In the genomic region with DNA sequence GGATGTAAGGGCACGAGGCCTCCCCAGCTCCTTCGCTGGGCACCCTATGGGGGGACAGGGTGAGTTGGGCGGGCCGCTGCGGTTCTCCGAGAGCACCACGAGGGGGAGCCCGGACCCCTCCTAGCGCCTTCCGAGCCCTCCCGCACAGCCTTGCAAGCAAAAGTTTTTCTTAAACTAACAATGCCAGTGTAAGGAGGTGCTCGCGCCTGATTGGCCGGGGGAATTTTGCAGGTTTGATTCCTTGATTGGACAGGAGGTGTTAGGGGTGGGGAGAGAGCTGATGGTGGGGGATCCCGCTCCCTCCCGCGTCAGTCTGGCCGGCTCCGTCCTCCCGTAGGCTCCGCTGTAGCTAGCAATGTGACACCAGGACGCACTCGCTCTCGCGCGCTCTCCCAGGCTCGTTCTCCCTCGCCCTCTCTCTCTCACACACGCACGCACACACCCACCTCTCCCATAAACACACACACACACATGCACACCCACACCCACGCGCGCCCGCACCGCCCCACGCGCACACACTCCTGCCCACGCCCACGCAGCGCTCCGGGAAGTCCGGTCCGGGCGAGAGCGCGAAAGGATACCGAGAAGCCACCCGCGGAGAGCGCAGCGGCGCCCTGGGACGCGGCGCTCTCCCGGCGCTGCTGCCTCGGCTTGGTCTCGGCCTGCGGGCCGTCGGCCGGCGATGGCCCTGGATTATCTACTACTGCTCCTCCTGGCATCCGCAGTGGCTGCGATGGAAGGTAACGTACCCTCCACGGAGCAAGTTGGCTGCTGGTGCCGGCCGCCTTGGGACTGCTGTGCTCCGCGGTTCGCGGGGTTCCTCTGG, we compare ENCODE assay signal across 8 cellular contexts. TPM values are rescaled to one million over a fixed set of nuclear protein-coding genes. Genes with fewer than 3 reads are reported as not detected.
A peak's percentile ranks its signal among the peaks of the same experiment; 100 is the strongest.
DNase-seq lines count a peak whose midpoint lies in the region; ATAC-seq and TF ChIP-seq lines count a peak whose summit lies in the region.

EPHB1 (plus strand) TSS at position 311 of the 826 bp plus-strand sequence.

- TF ChIP-seq POLR2A in Raji (IDR thresholded peaks at IDR 0.05; ENCODE audit: insufficient read depth, low read depth, low read length), result peak; percentile 59

- H3K27me3 ChIP-seq in HAP-1 (ENCODE audit: low read depth) (peaks cover 39% of the 10 kb centered on the region), osteoblast (ENCODE audit: insufficient read depth, low read length) (peaks cover 26% of the 10 kb centered on the region)

- DNase-seq in GM10266 (ENCODE audit: extremely low spot score), result peak; percentile 81
- DNase-seq in HAP-1 (ENCODE audit: low spot score in 2 of 2), result peak; percentile 92 to 95
- DNase-seq in LNCaP clone FGC (ENCODE audit: low read depth), result peak; percentile 41
- DNase-seq in activated naive CD4-positive, alpha-beta T cell treated with anti-CD3 and anti-CD28 coated beads, Interleukin-2, amount 50 U/mL, for 72 hours (ENCODE audit: low spot score in 2 of 2), result peak in 1 of 2 donors; percentile 78
- DNase-seq in head of caudate nucleus, result peak; percentile 80 to 96 (median 89)
- DNase-seq in osteoblast (ENCODE audit: insufficient read length, low spot score, missing footprints), result peak; percentile 97

- in situ Hi-C loops in HAP-1 (cut with MboI; ENCODE audit: low sequenced_read_pairs), result loop anchor here (10.0 to 25.0 kb wide), 3 partner anchors 720 to 1242 kb away; no protein-coding TSS in a partner anchor

- H3K4me1 ChIP-seq in HAP-1 (no peaks in the 10 kb centered on the region), osteoblast (ENCODE audit: insufficient read depth, low read length) (peaks cover 12% of the 10 kb centered on the region), urinary bladder (ENCODE audit: insufficient read depth) (no peaks in the 10 kb centered on the region)

- no peaks in the 10 kb centered on the region for H3K36me3 Mint-ChIP-seq in activated naive CD4-positive, alpha-beta T cell treated with anti-CD3 and anti-CD28 coated beads, Interleukin-2, amount 50 U/mL, for 72 hours

- H4K20me1 ChIP-seq in osteoblast (ENCODE audit: insufficient read depth, low read length), result peaks cover 2% of the 10 kb centered on the region

- H2AFZ ChIP-seq in osteoblast (ENCODE audit: low read length), result peak within 1 kb of the TSS; percentile 84

- H3K9me3 ChIP-seq in HAP-1 (no peaks in the 10 kb centered on the region), osteoblast (ENCODE audit: low read depth, low read length) (no peaks in the 10 kb centered on the region)

- peak; percentile 87 for TF ChIP-seq CTCF in GM10266 (IDR thresholded peaks at IDR 0.05; ENCODE audit: control insufficient read depth, insufficient read depth, low read depth, missing control alignments)
- peak; percentile 80 for TF ChIP-seq CTCF in LNCaP clone FGC (IDR thresholded peaks at IDR 0.05; ENCODE audit: control insufficient read depth, extremely low read depth, insufficient read depth)
- peak; percentile 84 for TF ChIP-seq CTCF in osteoblast (IDR thresholded peaks at IDR 0.05; ENCODE audit: extremely low read depth, low read depth, low read length)

- H3K27ac ChIP-seq in osteoblast (ENCODE audit: low read depth, low read length), result no peak within 1 kb of the TSS
- H3K27ac ChIP-seq in urinary bladder (ENCODE audit: low read depth), result no peak within 1 kb of the TSS

- intact Hi-C loops in head of caudate nucleus (cut with DNase I), result loop anchor here (10.0 kb wide), 2 partner anchors 140 to 710 kb away; no protein-coding TSS in a partner anchor

- peak within 1 kb of the TSS; percentile 92 for H3K4me2 ChIP-seq in osteoblast (ENCODE audit: insufficient read depth, low read length)

- H3K4me3 ChIP-seq in HAP-1 (peak within 1 kb of the TSS; percentile 38), LNCaP clone FGC (ENCODE audit: low read depth, low read length) (peak within 1 kb of the TSS; percentile 15; the same call in 1 of the 2 replicates), osteoblast (ENCODE audit: insufficient read depth, low read length) (peak within 1 kb of the TSS; percentile 75), urinary bladder (ENCODE audit: low read depth, low read length) (peak within 1 kb of the TSS; percentile 32)

- H3K36me3 ChIP-seq in HAP-1 (replicated peaks) (no peaks in the 10 kb centered on the region), osteoblast (ENCODE audit: insufficient read depth, low read length) (no peaks in the 10 kb centered on the region), urinary bladder (ENCODE audit: insufficient read depth) (no peaks in the 10 kb centered on the region)

- under 1% methylated on average over 74 of the region's 74 CpGs for WGBS in urinary bladder

- H3K79me2 ChIP-seq in osteoblast (ENCODE audit: insufficient read depth, low read length), result no peaks in the 10 kb centered on the region

- no peaks in the 10 kb centered on the region for H3K9me3 Mint-ChIP-seq in activated naive CD4-positive, alpha-beta T cell treated with anti-CD3 and anti-CD28 coated beads, Interleukin-2, amount 50 U/mL, for 72 hours

- ATAC-seq in activated naive CD4-positive, alpha-beta T cell treated with anti-CD3 and anti-CD28 coated beads, Interleukin-2, amount 50 U/mL, for 72 hours, result peak; percentile 82 to 87

- H3K27ac Mint-ChIP-seq in activated naive CD4-positive, alpha-beta T cell treated with anti-CD3 and anti-CD28 coated beads, Interleukin-2, amount 50 U/mL, for 72 hours, result peak within 1 kb of the TSS in 1 of 2 donors; percentile 29

RNA-seq across cellular contexts. Expression of gene EPHB1, which starts in this region (rescaled TPM):
- total RNA-seq in activated naive CD4-positive, alpha-beta T cell treated with anti-CD3 and anti-CD28 coated beads, Interleukin-2, amount 50 U/mL, for 72 hours, result under 1 TPM in 1 of 2 donors, not detected in 1; 0.60 TPM
- total RNA-seq in osteoblast (0.36 and 1.5 TPM in 2 replicates), urinary bladder (1.6 TPM)
- polyA plus RNA-seq in urinary bladder, result 0.67 TPM

Comparison
In these comparisons a context has a peak if more than half of its experiments do, and no peak if none do; other contexts are left out.
1. Peak in ATAC-seq in activated naive CD4-positive, alpha-beta T cell treated with anti-CD3 and anti-CD28 coated beads, Interleukin-2, amount 50 U/mL, for 72 hours; RNA of the gene not detected or under 1 TPM.
2. H3K4me3 ChIP-seq: peak in every context shown above with its lines; median percentile 75 in osteoblast; 38 in HAP-1; 32 in urinary bladder; 15 in LNCaP clone FGC.